Comparison of ENCODE assay signal across 25 cellular contexts in the genomic region with DNA sequence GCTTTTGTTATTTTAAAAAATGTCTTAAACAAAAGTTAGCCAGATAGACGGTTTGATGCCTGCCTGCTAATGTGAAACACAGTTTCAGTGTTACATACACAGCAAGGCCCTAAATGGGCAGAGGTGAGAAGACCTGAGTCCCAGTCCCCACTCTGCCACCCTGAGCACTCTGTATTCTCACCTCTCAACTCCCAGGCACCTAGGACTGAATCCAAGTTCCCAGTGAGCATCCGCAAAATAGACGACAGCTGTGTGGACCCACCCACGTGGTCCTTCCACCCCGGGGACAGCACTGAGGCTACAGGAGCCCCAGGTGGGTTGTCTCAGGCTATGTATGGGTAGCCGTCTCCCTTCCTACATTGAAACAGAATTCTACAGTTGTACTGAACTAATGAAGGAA.
DNase-seq lines count a peak whose midpoint lies in the region; ATAC-seq, FAIRE-seq and TF ChIP-seq lines count a peak whose summit lies in the region.
"Had no signal": no experiment of that assay in that cellular context is flagged by ENCODE, and none has a peak within 500 bp of the region (broad histone marks: within the 10 kb centered on the region; RNA-seq: fewer than 3 reads in every experiment).

No MANE protein-coding gene starts in this region.

- H3K9me3 ChIP-seq in HCT116 (ENCODE audit: control insufficient read depth in 1 of 2, insufficient read depth in 1 of 2, low read depth in 1 of 2, low read length in 2 of 2) (no peaks in the 10 kb centered on the region), HepG2 (ENCODE audit: low read length) (no peaks in the 10 kb centered on the region), spleen (no peaks in the 10 kb centered on the region)
- H3K9me3 ChIP-seq: ascending aorta, left lung, SK-N-SH had no signal

- H3K9ac ChIP-seq in HCT116 (ENCODE audit: low read length): no peak overlapping the region
- H3K9ac ChIP-seq in HepG2 (ENCODE audit: insufficient read depth, low read depth, low read length): peak overlapping the region; percentile 71
- H3K9ac ChIP-seq: SK-N-SH had no signal

- no peaks in the 10 kb centered on the region for H3K36me3 Mint-ChIP-seq in WTC11
- H3K36me3 Mint-ChIP-seq: activated naive CD4-positive, alpha-beta T cell treated with anti-CD3 and anti-CD28 coated beads, Interleukin-2, amount 10 ng/mL, durations not matched to agents 7 days and 5 days; CD8-positive, alpha-beta T cell; naive B cell had no signal

- peaks cover 12 to 14% of the 10 kb centered on the region in 2 experiments; a peak in 3 of 4 replicates for H3K4me1 ChIP-seq in HCT116 (ENCODE audit: control insufficient read depth in 1 of 2, insufficient read depth in 2 of 2, low read length in 2 of 2)
- peaks cover 50% of the 10 kb centered on the region for H3K4me1 ChIP-seq in HepG2 (ENCODE audit: insufficient read depth, low read length)
- H3K4me1 ChIP-seq in spleen: peaks cover 0 to 74% (median 37%) of the 10 kb centered on the region in 6 donors

- H3K4me3 ChIP-seq in HCT116 (replicated peaks in 1 of 2; ENCODE audit: low read depth in 1 of 2, low read length in 2 of 2): no peak overlapping the region
- peak overlapping the region; percentile 49 to 73 (median 62) for H3K4me3 ChIP-seq in HepG2 (replicated peaks in 1 of 3; ENCODE audit: insufficient read depth in 1 of 3, low read depth in 2 of 3, low read length in 3 of 3)
- no peak overlapping the region for H3K4me3 ChIP-seq in spleen
- H3K4me3 ChIP-seq: ascending aorta, left lung had no signal

- H3K4me1 Mint-ChIP-seq in WTC11: peaks cover 17% of the 10 kb centered on the region
- H3K4me1 Mint-ChIP-seq: naive B cell had no signal

- RAD21 ChIA-PET in HCT116 (lab: Charles Lee; ENCODE audit: low non-redundant PET in 1 of 2, low total read pairs in 2 of 2, uncharacterized antibody in 2 of 2, unreplicated experiment in 2 of 2): no interaction called here

- H3K4me2 ChIP-seq in HCT116 (ENCODE audit: low read length): peak overlapping the region; percentile 58; the same call in 1 of the 2 replicates
- peak overlapping the region; percentile 89 for H3K4me2 ChIP-seq in HepG2 (ENCODE audit: low read depth, low read length)
- H3K4me2 ChIP-seq: SK-N-SH had no signal

- ATAC-seq in HCT116 (no peak), WTC11 (no peak), HepG2 (peak; percentile 74), HG03025 (IDR thresholded peaks at IDR 0.05; ENCODE audit: low FRiP score, unreplicated experiment) (no peak), HG02642 (IDR thresholded peaks at IDR 0.05; ENCODE audit: poor library complexity, unreplicated experiment) (no peak)
- ATAC-seq: activated T-cell treated with anti-CD3 and anti-CD28 coated beads, Interleukin-2, amount 50 U/mL, for 4 hours; CD8-positive, alpha-beta T cell had no signal

- TF ChIP-seq POLR2A in HCT116 (IDR thresholded peaks at IDR 0.05; ENCODE audit: borderline replicate concordance, extremely low read depth, insufficient read depth, insufficient read length): no peak
- TF ChIP-seq POLR2A in HepG2 (IDR thresholded peaks at IDR 0.05; ENCODE audit: insufficient read depth in 1 of 2, low read depth in 2 of 2, low read length in 2 of 2): no peak
- TF ChIP-seq POLR2A in spleen (IDR thresholded peaks at IDR 0.05): no peak

- FAIRE-seq in HepG2 (lab: Jason Lieb, UNC): peak; percentile 18
- FAIRE-seq: RCC 7860 had no signal

- TF ChIP-seq EP300 in HepG2 (IDR thresholded peaks at IDR 0.05; ENCODE audit: low read depth in 2 of 2, low read length in 2 of 2): no peak
- no peak for TF ChIP-seq EP300 in HepG2 (CRISPR knock-in tag; IDR thresholded peaks at IDR 0.05; ENCODE audit: borderline replicate concordance)

- peak overlapping the region; percentile 34 for H3K27ac Mint-ChIP-seq in WTC11
- H3K27ac Mint-ChIP-seq: activated naive CD4-positive, alpha-beta T cell treated with anti-CD3 and anti-CD28 coated beads, Interleukin-2, amount 10 ng/mL, durations not matched to agents 7 days and 5 days; CD8-positive, alpha-beta T cell; naive B cell had no signal

- WGBS in HepG2 (ENCODE audit: low lambda C conversion rate): 5% methylated on average over 6 of the region's 6 CpGs
- 75 to 86% (median 78%) methylated on average over 6 of the region's 6 CpGs for WGBS in spleen, 5 donors

- intact Hi-C loops in HCT116 (cut with micrococcal nuclease) (no loop called here), HepG2 (cut with micrococcal nuclease; ENCODE audit: unreplicated experiment) (loop anchor here (1.0 to 2.0 kb wide), 2 partner anchors 95 to 106 kb away; no protein-coding TSS in a partner anchor), spleen (cut with DNase I; ENCODE audit: low total_unique reads) (no loop called here)

- POLR2A ChIA-PET in HCT116 (lab: Charles Lee) (no interaction called here), WTC11 (lab: Charles Lee) (no interaction called here), HepG2 (lab: Yijun Ruan, JAX) (interaction anchor here (1.1 to 2.0 kb wide), 5 partner anchors 16 to 171 kb away, joined by 3 to 12 read pairs (median 5); a partner anchor contains a TSS)

- H3K9me2 ChIP-seq in HCT116 (ENCODE audit: insufficient read depth): no peaks in the 10 kb centered on the region
- H3K9me2 ChIP-seq: SK-N-SH had no signal

- H2AFZ ChIP-seq in HCT116 (ENCODE audit: low read depth, low read length, poor library complexity, severe bottlenecking) (no peak overlapping the region), HepG2 (ENCODE audit: low read length) (peak overlapping the region; percentile 39)

- BruUV-seq in HCT116 (replicated peaks; lab: Mats Ljungman, UMichigan) (no TSS peak), HepG2 (replicated peaks; lab: Mats Ljungman, UMichigan) (TSS peak; percentile 80)

- DNase-seq in HCT116 (ENCODE audit: low read depth, low spot score) (no peak), WTC11 (ENCODE audit: low spot score) (no peak), HepG2 (ENCODE audit: low spot score) (no peak), spleen (no peak), GM03348 (ENCODE audit: low spot score) (no peak)
- DNase-seq: activated naive CD4-positive, alpha-beta T cell treated with anti-CD3 and anti-CD28 coated beads, Interleukin-2, amount 10 ng/mL, durations not matched to agents 7 days and 5 days; activated T-cell treated with anti-CD3 and anti-CD28 coated beads, Interleukin-2, amount 50 U/mL, for 4 hours; CD8-positive, alpha-beta T cell; DMS79 treated with DMSO at 0.1 percent for 48 hours; effector CD8-positive, alpha-beta T cell; Kasumi-1; left lung; naive B cell; NCI-H1092; NCI-H2029; NK-92 treated with Interleukin-12 subunit alpha and Interleukin-12 subunit beta, amount 100 ng/mL, for 24 hours; SK-N-SH; stimulated activated CD4-positive, alpha-beta T cell treated with anti-CD3 and anti-CD28 coated beads, Interleukin-1b, Interleukin-23, amount 100 ng/mL, for 48 hours; stimulated activated naive CD4-positive, alpha-beta T cell; trophoblast cell had no signal

- CTCF ChIA-PET in HCT116 (lab: Charles Lee) (interaction anchor here (1.4 to 1.5 kb wide), 2 partner anchors 11 to 105 kb away, joined by 3 to 4 read pairs; no protein-coding TSS in a partner anchor), WTC11 (lab: Charles Lee) (interaction anchor here (1.2 to 1.3 kb wide), 2 partner anchors 17 to 105 kb away, joined by 4 to 8 read pairs; no protein-coding TSS in a partner anchor), HepG2 (lab: Yijun Ruan, JAX; ENCODE audit: low intra/inter-chr PET ratio, low total read pairs) (interaction anchor here (0.9 to 1.2 kb wide), 2 partner anchors 17 to 105 kb away, joined by 3 read pairs; a partner anchor contains a TSS)

- H3K27me3 Mint-ChIP-seq in WTC11 (ENCODE audit: low read depth): no peaks in the 10 kb centered on the region

- H3K27me3 ChIP-seq in HCT116 (ENCODE audit: insufficient read depth, low read length) (no peaks in the 10 kb centered on the region), HepG2 (ENCODE audit: control insufficient read depth in 1 of 2, insufficient read depth in 2 of 2, low read length in 2 of 2) (no peaks in the 10 kb centered on the region), spleen (replicated peaks in 1 of 7) (no peaks in the 10 kb centered on the region)
- H3K27me3 ChIP-seq: ascending aorta, left lung had no signal

- in situ Hi-C loops in HepG2 (cut with HindIII; ENCODE audit: extremely low pct_ligation_motif_present, low pct_unique_long_range_greater_than_20kb): no loop called here

- H3K4me3 Mint-ChIP-seq in WTC11: no peak overlapping the region
- H3K4me3 Mint-ChIP-seq: activated naive CD4-positive, alpha-beta T cell treated with anti-CD3 and anti-CD28 coated beads, Interleukin-2, amount 10 ng/mL, durations not matched to agents 7 days and 5 days; activated T-cell treated with anti-CD3 and anti-CD28 coated beads, Interleukin-2, amount 50 U/mL, for 4 hours; CD8-positive, alpha-beta T cell; H9; naive B cell had no signal

- H3K27ac ChIP-seq in HCT116 (ENCODE audit: low read depth, low read length): no peak overlapping the region
- H3K27ac ChIP-seq in HepG2 (ENCODE audit: extremely low read length, insufficient read depth, low read length): peak overlapping the region; percentile 75
- peak overlapping the region in 7 of 8 donors; percentile 11 to 66 (median 54) for H3K27ac ChIP-seq in spleen
- H3K27ac ChIP-seq: ascending aorta, left lung had no signal

- no peaks in the 10 kb centered on the region for H3K9me3 Mint-ChIP-seq in WTC11
- H3K9me3 Mint-ChIP-seq: activated naive CD4-positive, alpha-beta T cell treated with anti-CD3 and anti-CD28 coated beads, Interleukin-2, amount 10 ng/mL, durations not matched to agents 7 days and 5 days; activated T-cell treated with anti-CD3 and anti-CD28 coated beads, Interleukin-2, amount 50 U/mL, for 4 hours; CD8-positive, alpha-beta T cell; H9; naive B cell had no signal

- no peak for TF ChIP-seq CTCF in HCT116 (IDR thresholded peaks at IDR 0.05 in 2 of 3, conservative IDR thresholded peaks at IDR 0.05 in 1 of 3; ENCODE audit: borderline replicate concordance in 1 of 3, insufficient read depth in 1 of 3, low read depth in 2 of 3, low read length in 2 of 3)
- TF ChIP-seq CTCF in WTC11 (IDR thresholded peaks at IDR 0.05): no peak
- no peak for TF ChIP-seq CTCF in HepG2 (CRISPR knock-in tag; IDR thresholded peaks at IDR 0.05)
- TF ChIP-seq CTCF in spleen (IDR thresholded peaks at IDR 0.05 in 8 of 11, conservative IDR thresholded peaks at IDR 0.05 in 3 of 11): no peak

- TF ChIP-seq RAD21 in HCT116 (IDR thresholded peaks at IDR 0.05; ENCODE audit: low read depth): no peak
- no peak for TF ChIP-seq RAD21 in HepG2 (CRISPR knock-in tag; IDR thresholded peaks at IDR 0.05)

- no peaks in the 10 kb centered on the region for H3K36me3 ChIP-seq in HCT116 (ENCODE audit: control insufficient read depth in 1 of 2, insufficient read depth in 2 of 2, low read length in 2 of 2)
- H3K36me3 ChIP-seq in HepG2 (replicated peaks in 1 of 2; ENCODE audit: control insufficient read depth in 1 of 2, insufficient read depth in 2 of 2, low read length in 2 of 2): no peaks in the 10 kb centered on the region
- no peaks in the 10 kb centered on the region for H3K36me3 ChIP-seq in spleen
- H3K36me3 ChIP-seq: ascending aorta, left lung had no signal

- H4K20me1 ChIP-seq in HCT116 (ENCODE audit: insufficient read depth) (no peaks in the 10 kb centered on the region), HepG2 (ENCODE audit: insufficient read depth, low read length) (no peaks in the 10 kb centered on the region)

- H3K79me2 ChIP-seq in HCT116 (ENCODE audit: insufficient read depth, low read length) (no peaks in the 10 kb centered on the region), HepG2 (ENCODE audit: insufficient read depth, low read length) (peaks cover 9% of the 10 kb centered on the region)

Comparison
In these comparisons a context has a peak if more than half of its experiments do, and no peak if none do; other contexts are left out.
1. H3K4me3 ChIP-seq: peak in HepG2 (3 of 3); none in HCT116 (0 of 2) and spleen (0 of 8).